In genomic region chr6:149489967-149490366, GRCh38 we compare ENCODE assay signal across 24 cellular contexts. TPM values are rescaled to one million over a fixed set of nuclear protein-coding genes. Genes with fewer than 3 reads are reported as not detected.
DNase-seq lines count a peak whose midpoint lies in the region; ATAC-seq and TF ChIP-seq lines count a peak whose summit lies in the region.
"Had no signal": no experiment of that assay in that cellular context is flagged by ENCODE, and none has a peak within 500 bp of the region (broad histone marks: within the 10 kb centered on the region; RNA-seq: fewer than 3 reads in every experiment).

No MANE protein-coding gene starts in this region.

- H3K4me3 Mint-ChIP-seq in activated CD8-positive, alpha-beta T cell treated with anti-CD3 and anti-CD28 coated beads for 36 hours, result no peak overlapping the region
- no peak overlapping the region for H3K4me3 Mint-ChIP-seq in activated CD8-positive, alpha-beta T cell treated with anti-CD3 and anti-CD28 coated beads, Interleukin-2, amount 10 ng/mL, durations not matched to agents 7 days and 5 days
- no peak overlapping the region for H3K4me3 Mint-ChIP-seq in naive thymus-derived CD4-positive, alpha-beta T cell
- H3K4me3 Mint-ChIP-seq in CD8-positive, alpha-beta memory T cell, result peak overlapping the region in 1 of 7 donors; percentile 6
- H3K4me3 Mint-ChIP-seq: neural crest cell had no signal

- H3K9me3 Mint-ChIP-seq in activated CD8-positive, alpha-beta T cell treated with anti-CD3 and anti-CD28 coated beads for 36 hours, result no peaks in the 10 kb centered on the region
- H3K9me3 Mint-ChIP-seq in activated CD8-positive, alpha-beta T cell treated with anti-CD3 and anti-CD28 coated beads, Interleukin-2, amount 10 ng/mL, durations not matched to agents 7 days and 5 days (ENCODE audit: insufficient read depth), result no peaks in the 10 kb centered on the region
- peaks cover 0 to 1% (median 0%) of the 10 kb centered on the region in 11 donors for H3K9me3 Mint-ChIP-seq in naive thymus-derived CD4-positive, alpha-beta T cell
- no peaks in the 10 kb centered on the region for H3K9me3 Mint-ChIP-seq in CD8-positive, alpha-beta memory T cell
- H3K9me3 Mint-ChIP-seq: neural crest cell had no signal

- H3K27ac ChIP-seq in naive thymus-derived CD4-positive, alpha-beta T cell (ENCODE audit: low read depth, low read length), result peak overlapping the region; percentile 8
- no peak overlapping the region for H3K27ac ChIP-seq in CD8-positive, alpha-beta memory T cell (ENCODE audit: low read depth, low read length)
- H3K27ac ChIP-seq: A549, cardiac muscle cell, sigmoid colon, upper lobe of left lung had no signal

- no peaks in the 10 kb centered on the region for H3K27me3 ChIP-seq in naive thymus-derived CD4-positive, alpha-beta T cell (ENCODE audit: control insufficient read depth in 2 of 2, insufficient read depth in 2 of 2, low read length in 2 of 2)
- no peaks in the 10 kb centered on the region for H3K27me3 ChIP-seq in CD8-positive, alpha-beta memory T cell (ENCODE audit: insufficient read depth, low read length, poor library complexity, severe bottlenecking)
- H3K27me3 ChIP-seq: cardiac muscle cell, sigmoid colon, upper lobe of left lung had no signal

- no peaks in the 10 kb centered on the region for H3K36me3 ChIP-seq in naive thymus-derived CD4-positive, alpha-beta T cell (ENCODE audit: control insufficient read depth in 2 of 3, insufficient read depth in 3 of 3, low read length in 3 of 3)
- no peaks in the 10 kb centered on the region for H3K36me3 ChIP-seq in CD8-positive, alpha-beta memory T cell (ENCODE audit: insufficient read depth, low read length)
- H3K36me3 ChIP-seq: cardiac muscle cell, sigmoid colon, upper lobe of left lung had no signal

- H3K27ac Mint-ChIP-seq in activated CD8-positive, alpha-beta T cell treated with anti-CD3 and anti-CD28 coated beads for 36 hours, result peak overlapping the region; percentile 75
- no peak overlapping the region for H3K27ac Mint-ChIP-seq in activated CD8-positive, alpha-beta T cell treated with anti-CD3 and anti-CD28 coated beads, Interleukin-2, amount 10 ng/mL, durations not matched to agents 7 days and 5 days
- peak overlapping the region in 6 of 9 donors; percentile 0 to 100 (median 34) for H3K27ac Mint-ChIP-seq in naive thymus-derived CD4-positive, alpha-beta T cell
- H3K27ac Mint-ChIP-seq in CD8-positive, alpha-beta memory T cell, result peak overlapping the region in 1 of 8 donors; percentile 28

- no peaks in the 10 kb centered on the region for H3K9me3 ChIP-seq in naive thymus-derived CD4-positive, alpha-beta T cell (ENCODE audit: control insufficient read depth in 2 of 3, low read length in 3 of 3)
- H3K9me3 ChIP-seq in CD8-positive, alpha-beta memory T cell (ENCODE audit: low read length), result no peaks in the 10 kb centered on the region
- H3K9me3 ChIP-seq: A549, sigmoid colon, upper lobe of left lung had no signal

- H3K36me3 Mint-ChIP-seq in activated CD8-positive, alpha-beta T cell treated with anti-CD3 and anti-CD28 coated beads for 36 hours (ENCODE audit: low read depth), result peaks cover 2% of the 10 kb centered on the region
- no peaks in the 10 kb centered on the region for H3K36me3 Mint-ChIP-seq in activated CD8-positive, alpha-beta T cell treated with anti-CD3 and anti-CD28 coated beads, Interleukin-2, amount 10 ng/mL, durations not matched to agents 7 days and 5 days (ENCODE audit: low read depth)
- peaks cover 0 to 9% (median 0%) of the 10 kb centered on the region in 5 donors for H3K36me3 Mint-ChIP-seq in naive thymus-derived CD4-positive, alpha-beta T cell
- peaks cover 0 to 2% (median 0%) of the 10 kb centered on the region in 3 donors for H3K36me3 Mint-ChIP-seq in CD8-positive, alpha-beta memory T cell

- intact Hi-C loops in activated CD8-positive, alpha-beta T cell treated with anti-CD3 and anti-CD28 coated beads for 36 hours (cut with micrococcal nuclease), result no loop called here
- intact Hi-C loops in naive thymus-derived CD4-positive, alpha-beta T cell (cut with micrococcal nuclease), result no loop called here

- POLR2A ChIA-PET in activated CD8-positive, alpha-beta T cell treated with anti-CD3 and anti-CD28 coated beads for 36 hours (lab: Charles Lee), result interaction anchor here (1.1 to 1.7 kb wide), 2 partner anchors 16 to 55 kb away, joined by 3 to 7 read pairs; partner anchors contain the start of gene PPIL4
- POLR2A ChIA-PET in activated CD8-positive, alpha-beta T cell treated with anti-CD3 and anti-CD28 coated beads, Interleukin-2, amount 10 ng/mL, durations not matched to agents 7 days and 5 days (lab: Charles Lee), result interaction anchor here (0.7 kb wide), 1 partner anchor 11 kb away, joined by 3 read pairs; no protein-coding TSS in a partner anchor
- POLR2A ChIA-PET in naive thymus-derived CD4-positive, alpha-beta T cell (lab: Charles Lee), result interaction anchor here (0.6 to 1.4 kb wide), 3 partner anchors 10 to 204 kb away, joined by 3 read pairs; no protein-coding TSS in a partner anchor
- POLR2A ChIA-PET in CD8-positive, alpha-beta memory T cell (lab: Charles Lee), result interaction anchor here (1.6 kb wide), 1 partner anchor 13 kb away, joined by 4 read pairs; no protein-coding TSS in a partner anchor

- CTCF ChIA-PET in activated CD8-positive, alpha-beta T cell treated with anti-CD3 and anti-CD28 coated beads for 36 hours (lab: Charles Lee), result interaction anchor here (0.7 to 2.3 kb wide), 3 partner anchors 9 to 18 kb away, joined by 3 to 10 read pairs (median 6); no protein-coding TSS in a partner anchor
- CTCF ChIA-PET in activated CD8-positive, alpha-beta T cell treated with anti-CD3 and anti-CD28 coated beads, Interleukin-2, amount 10 ng/mL, durations not matched to agents 7 days and 5 days (lab: Charles Lee), result interaction anchor here (0.8 to 2.2 kb wide), 3 partner anchors 17 to 20 kb away, joined by 3 to 7 read pairs (median 4); no protein-coding TSS in a partner anchor
- CTCF ChIA-PET in naive thymus-derived CD4-positive, alpha-beta T cell (lab: Charles Lee), result interaction anchor here (1.0 to 2.3 kb wide), 2 partner anchors 27 to 59 kb away, joined by 3 to 13 read pairs; no protein-coding TSS in a partner anchor
- CTCF ChIA-PET in CD8-positive, alpha-beta memory T cell (lab: Charles Lee), result no interaction called here

- no peak for ATAC-seq in activated CD8-positive, alpha-beta T cell treated with anti-CD3 and anti-CD28 coated beads for 36 hours
- ATAC-seq in activated CD8-positive, alpha-beta T cell treated with anti-CD3 and anti-CD28 coated beads, Interleukin-2, amount 10 ng/mL, durations not matched to agents 7 days and 5 days, result no peak
- ATAC-seq in GM18511 (IDR thresholded peaks at IDR 0.05; ENCODE audit: unreplicated experiment) (peak; percentile 35), HG03469 (IDR thresholded peaks at IDR 0.05; ENCODE audit: unreplicated experiment) (peak; percentile 23), HG02610 (IDR thresholded peaks at IDR 0.05; ENCODE audit: unreplicated experiment) (no peak)
- ATAC-seq in naive thymus-derived CD4-positive, alpha-beta T cell, result no peak
- ATAC-seq: A549, HCT116 had no signal

- H3K4me1 Mint-ChIP-seq in activated CD8-positive, alpha-beta T cell treated with anti-CD3 and anti-CD28 coated beads for 36 hours (ENCODE audit: low read depth), result peaks cover 69% of the 10 kb centered on the region
- H3K4me1 Mint-ChIP-seq in activated CD8-positive, alpha-beta T cell treated with anti-CD3 and anti-CD28 coated beads, Interleukin-2, amount 10 ng/mL, durations not matched to agents 7 days and 5 days (ENCODE audit: low read depth), result peaks cover 37% of the 10 kb centered on the region
- peaks cover 19 to 75% (median 38%) of the 10 kb centered on the region in 7 donors for H3K4me1 Mint-ChIP-seq in naive thymus-derived CD4-positive, alpha-beta T cell
- peaks cover 21 to 34% (median 34%) of the 10 kb centered on the region in 3 donors for H3K4me1 Mint-ChIP-seq in CD8-positive, alpha-beta memory T cell
- H3K4me1 Mint-ChIP-seq: neural crest cell had no signal

- H3K4me1 ChIP-seq in naive thymus-derived CD4-positive, alpha-beta T cell (ENCODE audit: control insufficient read depth in 2 of 2, insufficient read depth in 2 of 2, low read length in 2 of 2), result peaks cover 22 to 29% of the 10 kb centered on the region in 2 donors
- H3K4me1 ChIP-seq in CD8-positive, alpha-beta memory T cell (ENCODE audit: insufficient read depth, low read length), result peaks cover 31% of the 10 kb centered on the region
- H3K4me1 ChIP-seq: sigmoid colon had no signal

- no peak for TF ChIP-seq CTCF in activated CD8-positive, alpha-beta T cell treated with anti-CD3 and anti-CD28 coated beads for 36 hours (IDR thresholded peaks at IDR 0.05)

- H3K27me3 Mint-ChIP-seq in activated CD8-positive, alpha-beta T cell treated with anti-CD3 and anti-CD28 coated beads for 36 hours, result no peaks in the 10 kb centered on the region
- H3K27me3 Mint-ChIP-seq in activated CD8-positive, alpha-beta T cell treated with anti-CD3 and anti-CD28 coated beads, Interleukin-2, amount 10 ng/mL, durations not matched to agents 7 days and 5 days (ENCODE audit: low read depth), result no peaks in the 10 kb centered on the region
- no peaks in the 10 kb centered on the region for H3K27me3 Mint-ChIP-seq in naive thymus-derived CD4-positive, alpha-beta T cell
- H3K27me3 Mint-ChIP-seq in CD8-positive, alpha-beta memory T cell, result no peaks in the 10 kb centered on the region

- no peak for DNase-seq in activated CD8-positive, alpha-beta T cell treated with anti-CD3 and anti-CD28 coated beads for 36 hours
- DNase-seq in activated CD8-positive, alpha-beta T cell treated with anti-CD3 and anti-CD28 coated beads, Interleukin-2, amount 10 ng/mL, durations not matched to agents 7 days and 5 days, result no peak
- DNase-seq in naive thymus-derived CD4-positive, alpha-beta T cell, result no peak
- no peak for DNase-seq in CD8-positive, alpha-beta memory T cell
- DNase-seq in glomerular visceral epithelial cell (ENCODE audit: extremely low spot score), result no peak
- DNase-seq: activated CD4-positive, alpha-beta T cell treated with anti-CD3 and anti-CD28 coated beads for 1 hour; activated gamma-delta T cell treated with Interleukin-2 at 50 U/mL for 16 hours; anterior cingulate cortex; dermis blood vessel endothelial cell; NCI-H1092; NCI-H1930; NCI-H82; OCI-M1; SHP77; sigmoid colon; upper lobe of left lung had no signal

- H3K4me3 ChIP-seq in naive thymus-derived CD4-positive, alpha-beta T cell (ENCODE audit: low read length), result no peak overlapping the region
- no peak overlapping the region for H3K4me3 ChIP-seq in CD8-positive, alpha-beta memory T cell (ENCODE audit: low read length)
- H3K4me3 ChIP-seq: A549, cardiac muscle cell, sigmoid colon, upper lobe of left lung had no signal

RNA-seq across cellular contexts. Expression of gene ZC3H12D, which starts 5.2 kb away (rescaled TPM):
- 10 to 100 TPM; 37.7 to 39.0 TPM for total RNA-seq in activated CD8-positive, alpha-beta T cell treated with anti-CD3 and anti-CD28 coated beads for 36 hours
- total RNA-seq in activated CD8-positive, alpha-beta T cell treated with anti-CD3 and anti-CD28 coated beads, Interleukin-2, amount 10 ng/mL, durations not matched to agents 7 days and 5 days, result 1 to 10 TPM; 6.0 to 6.1 TPM
- total RNA-seq in naive thymus-derived CD4-positive, alpha-beta T cell, result 10 to 100 TPM; 30.1 to 85.6 (median 74.1) TPM
- polyA plus RNA-seq in naive thymus-derived CD4-positive, alpha-beta T cell, result 1 to 10 TPM; 1.8 to 2.3 TPM
- 10 to 100 TPM; 83.5 to 84.5 TPM for total RNA-seq in CD8-positive, alpha-beta memory T cell
- 2.5 TPM for polyA plus RNA-seq in CD8-positive, alpha-beta memory T cell
- total RNA-seq: LHCN-M2 had no signal

RNA-seq across cellular contexts. Expression of gene PPIL4, which starts 55.9 kb away (rescaled TPM):
- total RNA-seq in activated CD8-positive, alpha-beta T cell treated with anti-CD3 and anti-CD28 coated beads for 36 hours, result 10 to 100 TPM; 20.8 to 21.9 TPM
- 10 to 100 TPM; 17.4 to 18.5 TPM for total RNA-seq in activated CD8-positive, alpha-beta T cell treated with anti-CD3 and anti-CD28 coated beads, Interleukin-2, amount 10 ng/mL, durations not matched to agents 7 days and 5 days
- total RNA-seq in naive thymus-derived CD4-positive, alpha-beta T cell, result 10 to 100 TPM; 21.0 to 42.9 (median 35.7) TPM
- 10 to 100 TPM; 15.3 to 16.3 TPM for polyA plus RNA-seq in naive thymus-derived CD4-positive, alpha-beta T cell
- total RNA-seq in CD8-positive, alpha-beta memory T cell, result 10 to 100 TPM; 29.7 to 31.9 TPM
- 10.7 TPM for polyA plus RNA-seq in CD8-positive, alpha-beta memory T cell

Comparison
In these comparisons a context has a peak if more than half of its experiments do, and no peak if none do; other contexts are left out.
1. RNA of gene ZC3H12D, which starts 5.2 kb away (total RNA-seq): 83.5 to 84.5 TPM in CD8-positive, alpha-beta memory T cell, 30.1 to 85.6 TPM in naive thymus-derived CD4-positive, alpha-beta T cell and 37.7 to 39.0 TPM in activated CD8-positive, alpha-beta T cell treated with anti-CD3 and anti-CD28 coated beads for 36 hours; 6.0 to 6.1 TPM in activated CD8-positive, alpha-beta T cell treated with anti-CD3 and anti-CD28 coated beads, Interleukin-2, amount 10 ng/mL, durations not matched to agents 7 days and 5 days; every median in the first group is over 4 times any median in the second.
2. ATAC-seq: peak in GM18511 (single experiment) and HG03469 (single experiment); none in activated CD8-positive, alpha-beta T cell treated with anti-CD3 and anti-CD28 coated beads for 36 hours (single experiment), activated CD8-positive, alpha-beta T cell treated with anti-CD3 and anti-CD28 coated beads, Interleukin-2, amount 10 ng/mL, durations not matched to agents 7 days and 5 days (single experiment), naive thymus-derived CD4-positive, alpha-beta T cell (single experiment) and HG02610 (single experiment).